In the genomic region with DNA sequence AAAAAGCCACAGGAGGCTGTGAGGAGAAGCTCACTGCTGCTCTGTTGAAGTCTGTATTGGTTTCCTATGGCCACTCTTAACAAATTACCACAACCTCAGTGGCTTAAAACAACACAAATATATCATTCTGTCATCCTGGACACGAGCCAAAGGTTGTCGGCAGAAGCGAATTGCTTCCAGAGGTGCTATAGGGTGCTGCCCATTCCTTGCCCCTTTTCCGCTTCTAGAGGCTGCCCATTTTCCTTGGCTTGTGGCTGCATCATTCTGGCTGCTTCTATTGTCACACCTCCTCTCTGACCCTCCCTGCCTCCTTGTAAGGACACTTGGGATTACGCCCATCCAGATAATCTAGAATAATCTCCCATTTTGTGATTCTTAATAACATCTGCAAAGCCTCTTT, we compare ENCODE assay signal across 2 cellular contexts.
A peak's percentile ranks its signal among the peaks of the same experiment; 100 is the strongest.
TF ChIP-seq lines count a peak whose summit lies in the region.

No MANE protein-coding gene starts in this region.

TF ChIP-seq in HEK293, 187 proteins besides CTCF, POLR2A, EP300 and RAD21:
- TF ChIP-seq KLF10 (tag by site-specific recombination; IDR thresholded peaks at IDR 0.05) (no peak), OSR2 (tag by site-specific recombination; IDR thresholded peaks at IDR 0.05) (peak; percentile 84), SETDB1 (IDR thresholded peaks at IDR 0.05; ENCODE audit: insufficient read length, low read length) (peak; percentile 77)

TF ChIP-seq in H1, 55 proteins besides CTCF, POLR2A, EP300 and RAD21:
- TF ChIP-seq CTBP2 (IDR thresholded peaks at IDR 0.05; ENCODE audit: borderline replicate concordance, insufficient read depth, insufficient read length, low read length) = no peak
- TF ChIP-seq KDM1A (IDR thresholded peaks at IDR 0.05; ENCODE audit: borderline replicate concordance, low read length) = peak; percentile 56; the same call in 1 of the 2 replicates
